Comparison of ENCODE assay signal across 2 cellular contexts in genomic region chr3:196222876-196223595, GRCh38.
TF ChIP-seq lines count a peak whose summit lies in the region.

No MANE protein-coding gene starts in this region.

TF ChIP-seq in IMR-90, 13 proteins besides CTCF, POLR2A, EP300 and RAD21:
- TF ChIP-seq RCOR1 (IDR thresholded peaks at IDR 0.05; ENCODE audit: insufficient replicate concordance, low read length) (no peak), MAZ (IDR thresholded peaks at IDR 0.05; ENCODE audit: borderline replicate concordance, low read depth, low read length) (no peak), CHD1 (IDR thresholded peaks at IDR 0.05; ENCODE audit: low read depth, low read length) (no peak), SMC3 (IDR thresholded peaks at IDR 0.05; ENCODE audit: low read depth, low read length) (no peak), NFE2L2 (IDR thresholded peaks at IDR 0.05; ENCODE audit: low read depth, low read length) (no peak)

TF ChIP-seq in HepG2, 621 proteins besides CTCF, POLR2A, EP300 and RAD21:
- no peak for TF ChIP-seq ONECUT2 (CRISPR knock-in tag; IDR thresholded peaks at IDR 0.05)
- no peak for TF ChIP-seq CREM (IDR thresholded peaks at IDR 0.05)
- no peak for TF ChIP-seq CREM (CRISPR knock-in tag; IDR thresholded peaks at IDR 0.05)
- no peak for TF ChIP-seq ZBTB3 (CRISPR knock-in tag; IDR thresholded peaks at IDR 0.05; ENCODE audit: borderline replicate concordance, low read depth)
- no peak for TF ChIP-seq TEF (CRISPR knock-in tag; IDR thresholded peaks at IDR 0.05)
- no peak for TF ChIP-seq ZKSCAN5 (CRISPR knock-in tag; IDR thresholded peaks at IDR 0.05)
- TF ChIP-seq TAF15 (IDR thresholded peaks at IDR 0.05; ENCODE audit: low read depth, low read length, poor library complexity, severe bottlenecking): no peak
- TF ChIP-seq CBX2 (IDR thresholded peaks at IDR 0.05; ENCODE audit: low read depth, low read length): no peak
- no peak for TF ChIP-seq CBX2 (CRISPR knock-in tag; IDR thresholded peaks at IDR 0.05; ENCODE audit: low read depth)
- no peak for TF ChIP-seq CEBPB (IDR thresholded peaks at IDR 0.05; ENCODE audit: borderline replicate concordance, low read depth, low read length)
- TF ChIP-seq PITX1 (CRISPR knock-in tag; IDR thresholded peaks at IDR 0.05): no peak
